Comparison of ENCODE assay signal across 5 cellular contexts in genomic region chr7:152353281-152353680, GRCh38.
A peak's percentile ranks its signal among the peaks of the same experiment; 100 is the strongest.
DNase-seq lines count a peak whose midpoint lies in the region; ATAC-seq and TF ChIP-seq lines count a peak whose summit lies in the region.
"Not testable (repeated sequence)": the region's sequence is repeated elsewhere in the genome, so short reads cannot be mapped to it uniquely, and the experiment has no call there.

No MANE protein-coding gene starts in this region.

- H2AK5ac ChIP-seq in IMR-90 (ENCODE audit: low read depth, low read length) = not testable (repeated sequence)

- H3K4me1 ChIP-seq in IMR-90 (ENCODE audit: control insufficient read depth, insufficient read depth, low read length) = not testable (repeated sequence)
- peaks cover 18% of the 10 kb centered on the region for H3K4me1 ChIP-seq in osteoblast (ENCODE audit: insufficient read depth, low read length)

- not testable (repeated sequence) for H3K14ac ChIP-seq in IMR-90 (replicated peaks; ENCODE audit: low read depth, low read length)

- not testable (repeated sequence) for H3K9me1 ChIP-seq in IMR-90 (ENCODE audit: insufficient read depth, low read length)

- H3K4me3 ChIP-seq in IMR-90 (ENCODE audit: insufficient read depth, low read depth, low read length); fibroblast of mammary gland (ENCODE audit: control insufficient read depth, low read depth, low read length); osteoblast (ENCODE audit: insufficient read depth, low read length): not testable (repeated sequence)

- intact Hi-C loops in IMR-90 (cut with micrococcal nuclease) = not testable (repeated sequence)

- not testable (repeated sequence) for H2BK20ac ChIP-seq in IMR-90 (ENCODE audit: low read depth, low read length)

- POLR2A ChIA-PET in IMR-90 (lab: Charles Lee; ENCODE audit: unreplicated experiment) = interaction anchor here (0.5 kb wide), 1 partner anchor 67 kb away, joined by 3 read pairs; no protein-coding TSS in a partner anchor

- TF ChIP-seq RAD21 in IMR-90 (IDR thresholded peaks at IDR 0.05; ENCODE audit: low read length) = not testable (repeated sequence)

- H4K8ac ChIP-seq in IMR-90 (ENCODE audit: low read depth in 2 of 2, low read length in 2 of 2) = peak overlapping the region in 1 of 2 experiments; percentile 35; a peak in 2 of 4 replicates

- H2BK5ac ChIP-seq in IMR-90 (ENCODE audit: low read depth, low read length, poor library complexity, severe bottlenecking) = peak overlapping the region; percentile 81

- H4K91ac ChIP-seq in IMR-90 (ENCODE audit: insufficient read depth, low read depth, low read length) = not testable (repeated sequence)

- peak overlapping the region; percentile 30; the same call in 1 of the 2 replicates for H3K4ac ChIP-seq in IMR-90 (ENCODE audit: low read depth, low read length)

- not testable (repeated sequence) for H3K27me3 ChIP-seq in IMR-90 (ENCODE audit: control insufficient read depth, insufficient read depth, low read length); osteoblast (ENCODE audit: insufficient read depth, low read length)

- CTCF ChIA-PET in IMR-90 (lab: Yijun Ruan, JAX) = not testable (repeated sequence)

- not testable (repeated sequence) for H3K23ac ChIP-seq in IMR-90 (ENCODE audit: low read depth, low read length)

- not testable (repeated sequence) for H4K20me1 ChIP-seq in IMR-90 (ENCODE audit: insufficient read depth, low read length); osteoblast (ENCODE audit: insufficient read depth, low read length)

- not testable (repeated sequence) for H3K9ac ChIP-seq in IMR-90 (ENCODE audit: low read depth, low read length)

- ATAC-seq in IMR-90 (ENCODE audit: low read depth) = not testable (repeated sequence)

- not testable (repeated sequence) for TF ChIP-seq POLR2A in IMR-90 (IDR thresholded peaks at IDR 0.05; ENCODE audit: low read depth, low read length)

- DNase-seq in ELR (ENCODE audit: low read depth) = peak; percentile 7
- peak; percentile 31 for DNase-seq in IMR-90
- DNase-seq in amniotic epithelial cell (ENCODE audit: low read depth) = peak; percentile 36
- DNase-seq in fibroblast of mammary gland (ENCODE audit: low read depth) = peak; percentile 26
- not testable (repeated sequence) for DNase-seq in osteoblast (ENCODE audit: insufficient read length, low spot score, missing footprints)

- not testable (repeated sequence) for H2BK15ac ChIP-seq in IMR-90 (ENCODE audit: low read depth, low read length)

- no CpG with 5 or more reads among the region's 5 CpGs for WGBS in IMR-90 (ENCODE audit: extremely low coverage in 2 of 2, insufficient read length in 1 of 2), 2 experiments

- H3K4me2 ChIP-seq in IMR-90 (ENCODE audit: low read depth, low read length) = not testable (repeated sequence)
- peak overlapping the region; percentile 23 for H3K4me2 ChIP-seq in osteoblast (ENCODE audit: insufficient read depth, low read length)

- not testable (repeated sequence) for H4K5ac ChIP-seq in IMR-90 (ENCODE audit: low read depth, low read length)

- not testable (repeated sequence) for H3K9me3 ChIP-seq in IMR-90 (ENCODE audit: control insufficient read depth, insufficient read depth, low read length); osteoblast (ENCODE audit: low read depth, low read length)

- peaks cover 17 to 44% of the 10 kb centered on the region in 2 experiments for H3K79me1 ChIP-seq in IMR-90 (ENCODE audit: low read depth in 1 of 2, low read length in 2 of 2)

- in situ Hi-C loops in IMR-90 (cut with MboI; ENCODE audit: low sequenced_read_pairs) = not testable (repeated sequence)

- not testable (repeated sequence) for H2AFZ ChIP-seq in IMR-90 (replicated peaks; ENCODE audit: low read length, poor library complexity); osteoblast (ENCODE audit: low read length)

- BruUV-seq in IMR-90 (replicated peaks; lab: Mats Ljungman, UMichigan) = not testable (repeated sequence)

- H3K18ac ChIP-seq in IMR-90 (ENCODE audit: low read depth, low read length) = not testable (repeated sequence)

- H3K79me2 ChIP-seq in osteoblast (ENCODE audit: insufficient read depth, low read length) = peaks cover 66% of the 10 kb centered on the region

- H3K36me3 ChIP-seq in IMR-90 (ENCODE audit: control insufficient read depth, insufficient read depth, low read length) = peaks cover 12% of the 10 kb centered on the region
- not testable (repeated sequence) for H3K36me3 ChIP-seq in osteoblast (ENCODE audit: insufficient read depth, low read length)

- TF ChIP-seq CTCF in IMR-90 (conservative IDR thresholded peaks at IDR 0.05; ENCODE audit: low read depth, low read length); fibroblast of mammary gland (conservative IDR thresholded peaks at IDR 0.05; ENCODE audit: control insufficient read depth, insufficient read depth, low read depth, low read length); osteoblast (IDR thresholded peaks at IDR 0.05; ENCODE audit: extremely low read depth, low read depth, low read length): not testable (repeated sequence)

- dilution Hi-C loops in IMR-90 (cut with HindIII; ENCODE audit: low sequenced_read_pairs, unreplicated experiment) = not testable (repeated sequence)

- not testable (repeated sequence) for H2BK120ac ChIP-seq in IMR-90 (ENCODE audit: low read depth, low read length)

- not testable (repeated sequence) for H2AK9ac ChIP-seq in IMR-90 (replicated peaks; ENCODE audit: low read depth, low read length, poor library complexity)

- H3K27ac ChIP-seq in IMR-90 (ENCODE audit: insufficient read depth, low read length) = not testable (repeated sequence)
- H3K27ac ChIP-seq in osteoblast (ENCODE audit: low read depth, low read length) = peak overlapping the region; percentile 37

- H3K56ac ChIP-seq in IMR-90 (ENCODE audit: extremely low read depth, insufficient read depth, low read length) = not testable (repeated sequence)
